9 cellular contexts compared by ENCODE assay signal in the genomic region with DNA sequence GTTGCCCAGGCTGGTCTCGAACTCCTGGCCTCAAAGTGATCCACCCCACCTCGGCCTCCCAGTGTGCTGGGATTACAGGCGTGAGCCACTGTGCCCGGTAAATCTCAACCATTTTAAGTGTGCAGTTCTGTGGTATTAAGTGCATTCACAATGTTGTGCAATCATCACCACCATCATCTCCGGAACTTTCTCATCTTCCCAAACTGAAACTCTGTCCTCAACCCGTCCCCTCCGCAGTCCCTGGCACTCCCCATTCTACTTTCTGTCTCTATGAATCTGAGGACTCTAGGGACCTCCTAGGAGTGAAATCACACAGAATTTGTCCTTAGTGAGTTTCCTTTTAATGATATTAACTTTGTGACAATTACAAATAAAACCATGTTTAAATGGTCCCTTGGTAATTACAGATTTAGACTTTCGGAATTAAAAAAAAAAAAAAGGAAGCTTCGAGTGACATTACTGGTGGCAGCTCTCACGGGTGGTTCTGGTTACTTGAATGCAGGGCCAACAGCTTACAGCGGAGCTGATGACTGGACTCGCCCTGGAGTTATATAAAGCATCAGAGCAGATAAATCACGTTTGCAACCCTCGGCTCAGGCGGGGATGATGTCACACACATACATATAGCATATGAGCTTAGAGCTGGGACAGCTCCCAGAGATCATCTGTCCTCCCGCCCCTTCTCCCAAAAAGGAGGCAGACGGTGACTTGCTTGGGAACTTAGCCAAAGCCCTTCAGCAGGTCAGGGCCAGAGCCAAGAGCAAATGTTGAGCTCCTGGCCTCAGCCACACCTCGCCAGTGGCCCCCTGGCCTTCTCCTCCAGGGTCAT.
A peak's percentile ranks its signal among the peaks of the same experiment; 100 is the strongest.
DNase-seq lines count a peak whose midpoint lies in the region; ATAC-seq and TF ChIP-seq lines count a peak whose summit lies in the region.
"Had no signal": no experiment of that assay in that cellular context is flagged by ENCODE, and none has a peak within 500 bp of the region (broad histone marks: within the 10 kb centered on the region; RNA-seq: fewer than 3 reads in every experiment).

No MANE protein-coding gene starts in this region.

- TF ChIP-seq EP300 in upper lobe of left lung (IDR thresholded peaks at IDR 0.05), result no peak

- H3K9me3 Mint-ChIP-seq in T-cell, result no peaks in the 10 kb centered on the region
- H3K9me3 Mint-ChIP-seq: T-helper 1 cell treated with Interleukin-12 subunit alpha and Interleukin-12 subunit beta and Interleukin-4 antibody, amounts not matched to agents 30 μg/mL and 1 μg/mL, for 36 hours had no signal

- WGBS in body of pancreas, 2 donors, result 75 to 78% methylated on average over 18 of the region's 18 CpGs
- WGBS in upper lobe of left lung, 2 donors, result 51 to 53% methylated on average over 16 to 18 of the region's 18 CpGs

- H3K4me3 ChIP-seq in body of pancreas, result no peak overlapping the region
- peak overlapping the region; percentile 15 for H3K4me3 ChIP-seq in lower lobe of right lung
- no peak overlapping the region for H3K4me3 ChIP-seq in upper lobe of left lung

- H3K27me3 Mint-ChIP-seq in T-cell, result no peaks in the 10 kb centered on the region

- POLR2A ChIA-PET in T-cell (lab: Charles Lee), result interaction anchor here in 1 of 2 donors (0.5 kb wide), 1 partner anchor 56 kb away, joined by 7 read pairs; no protein-coding TSS in a partner anchor

- H3K36me3 ChIP-seq in body of pancreas (replicated peaks in 1 of 2; ENCODE audit: insufficient read depth in 1 of 2, low read depth in 2 of 2), result peaks cover 11 to 29% of the 10 kb centered on the region in 2 donors
- H3K36me3 ChIP-seq in lower lobe of right lung, result peaks cover 45% of the 10 kb centered on the region
- peaks cover 5 to 26% (median 18%) of the 10 kb centered on the region in 4 donors for H3K36me3 ChIP-seq in upper lobe of left lung

- peak; percentile 13 for DNase-seq in NCI-H1694 (lab: John Stamatoyannopoulos, UW)
- DNase-seq in NCI-H1694 treated with DMSO at 0.1 percent for 48 hours (lab: John Stamatoyannopoulos, UW), result no peak
- peak in 1 of 4 donors; percentile 43 for DNase-seq in body of pancreas
- DNase-seq in lower lobe of right lung, result no peak
- DNase-seq in upper lobe of left lung, result peak in 1 of 2 donors; percentile 61
- DNase-seq in NCI-H1048 (lab: John Stamatoyannopoulos, UW), result no peak
- no peak for DNase-seq in activated CD4-positive, alpha-beta T cell treated with anti-CD3 and anti-CD28 coated beads, Interleukin-2, amount 50 U/mL, for 4 hours
- no peak for DNase-seq in T-cell

- H3K36me3 Mint-ChIP-seq in T-cell, result no peaks in the 10 kb centered on the region

- CTCF ChIA-PET in T-cell (lab: Charles Lee), result interaction anchor here in 1 of 2 donors (0.6 kb wide), 1 partner anchor 252 kb away, joined by 3 read pairs; no protein-coding TSS in a partner anchor

- H3K27ac Mint-ChIP-seq in T-cell, result no peak overlapping the region
- H3K27ac Mint-ChIP-seq: T-helper 1 cell treated with Interleukin-12 subunit alpha and Interleukin-12 subunit beta and Interleukin-4 antibody, amounts not matched to agents 30 μg/mL and 1 μg/mL, for 36 hours had no signal

- no peaks in the 10 kb centered on the region for H3K27me3 ChIP-seq in body of pancreas
- no peaks in the 10 kb centered on the region for H3K27me3 ChIP-seq in lower lobe of right lung (ENCODE audit: low read depth)
- no peaks in the 10 kb centered on the region for H3K27me3 ChIP-seq in upper lobe of left lung

- peak overlapping the region in 1 of 4 donors; percentile 63 for H3K27ac ChIP-seq in body of pancreas
- peak overlapping the region; percentile 13 for H3K27ac ChIP-seq in lower lobe of right lung
- peak overlapping the region; percentile 12 to 56 (median 42) for H3K27ac ChIP-seq in upper lobe of left lung

- TF ChIP-seq CTCF in body of pancreas (IDR thresholded peaks at IDR 0.05), result no peak
- TF ChIP-seq CTCF in lower lobe of right lung (IDR thresholded peaks at IDR 0.05), result no peak
- no peak for TF ChIP-seq CTCF in upper lobe of left lung (IDR thresholded peaks at IDR 0.05)

- H3K9me3 ChIP-seq in body of pancreas (no peaks in the 10 kb centered on the region), lower lobe of right lung (no peaks in the 10 kb centered on the region), upper lobe of left lung (no peaks in the 10 kb centered on the region)

- no peaks in the 10 kb centered on the region for H3K4me1 Mint-ChIP-seq in T-cell

- TF ChIP-seq POLR2A in body of pancreas (IDR thresholded peaks at IDR 0.05), result no peak
- TF ChIP-seq POLR2A in upper lobe of left lung (IDR thresholded peaks at IDR 0.05), result no peak

- intact Hi-C loops in body of pancreas (cut with DNase I), result no loop called here
- intact Hi-C loops in lower lobe of right lung (cut with DNase I), result no loop called here

- ATAC-seq in body of pancreas (peak; percentile 24), lower lobe of right lung (peak; percentile 67 to 68), upper lobe of left lung (ENCODE audit: low FRiP score in 2 of 2) (peak; percentile 70 to 83), T-cell (replicated peaks in 1 of 4) (no peak)

- H3K4me1 ChIP-seq in body of pancreas (no peaks in the 10 kb centered on the region), lower lobe of right lung (peaks cover 3% of the 10 kb centered on the region), upper lobe of left lung (peaks cover 0 to 11% (median 0%) of the 10 kb centered on the region in 4 donors)

- no peak overlapping the region for H3K4me3 Mint-ChIP-seq in T-cell
- H3K4me3 Mint-ChIP-seq: T-helper 1 cell treated with Interleukin-12 subunit alpha and Interleukin-12 subunit beta and Interleukin-4 antibody, amounts not matched to agents 30 μg/mL and 1 μg/mL, for 36 hours had no signal

Comparison
In these comparisons a context has a peak if more than half of its experiments do, and no peak if none do; other contexts are left out.
1. ATAC-seq: peak in body of pancreas (single experiment), lower lobe of right lung (2 of 2) and upper lobe of left lung (2 of 2); none in T-cell (0 of 4).